In genomic region chr15:42490246-42490742, GRCh38 we compare ENCODE assay signal across 8 cellular contexts. TPM values are rescaled to one million over a fixed set of nuclear protein-coding genes. Genes with fewer than 3 reads are reported as not detected.
DNase-seq lines count a peak whose midpoint lies in the region; ATAC-seq and TF ChIP-seq lines count a peak whose summit lies in the region.

No MANE protein-coding gene starts in this region.

- H3K27me3 ChIP-seq in cardiac muscle cell (no peaks in the 10 kb centered on the region), OCI-LY1 (ENCODE audit: insufficient read depth, low read length) (no peaks in the 10 kb centered on the region)

- peak overlapping the region; percentile 96 for H3K4me2 ChIP-seq in OCI-LY1 (ENCODE audit: low read length)

- H4K20me1 ChIP-seq in OCI-LY1 (ENCODE audit: insufficient read depth, low read length) = no peaks in the 10 kb centered on the region

- H3K4me3 ChIP-seq in cardiac muscle cell (peak overlapping the region; percentile 66), OCI-LY1 (ENCODE audit: low read depth, low read length, poor library complexity, severe bottlenecking) (peak overlapping the region; percentile 82), coronary artery (peak overlapping the region; percentile 99), mucosa of descending colon (peak overlapping the region; percentile 92)

- H3K9me3 ChIP-seq in cardiac muscle cell (ENCODE audit: low read depth) (no peaks in the 10 kb centered on the region), OCI-LY1 (ENCODE audit: low read length) (no peaks in the 10 kb centered on the region), mucosa of descending colon (no peaks in the 10 kb centered on the region)

- H3K36me3 ChIP-seq in cardiac muscle cell (no peaks in the 10 kb centered on the region), OCI-LY1 (ENCODE audit: insufficient read depth, low read length) (peaks cover 2% of the 10 kb centered on the region; the same call in 1 of the 2 replicates), mucosa of descending colon (ENCODE audit: low read depth) (no peaks in the 10 kb centered on the region)

- peak overlapping the region; percentile 97 for H3K9ac ChIP-seq in OCI-LY1 (ENCODE audit: low read length)

- no peak for TF ChIP-seq CTCF in cardiac muscle cell (IDR thresholded peaks at IDR 0.05; ENCODE audit: low read depth, low read length)
- no peak for TF ChIP-seq CTCF in OCI-LY1 (IDR thresholded peaks at IDR 0.05; ENCODE audit: low read length)
- no peak for TF ChIP-seq CTCF in coronary artery (IDR thresholded peaks at IDR 0.05)
- TF ChIP-seq CTCF in mucosa of descending colon (IDR thresholded peaks at IDR 0.05) = no peak

- H3K27ac ChIP-seq in cardiac muscle cell (peak overlapping the region; percentile 93), OCI-LY1 (ENCODE audit: low read depth, low read length, poor library complexity, severe bottlenecking) (peak overlapping the region; percentile 87), coronary artery (peak overlapping the region; percentile 90 to 96)

- H3F3A ChIP-seq in OCI-LY1 (ENCODE audit: insufficient read depth, low read length) = no peaks in the 10 kb centered on the region

- H2AFZ ChIP-seq in OCI-LY1 (ENCODE audit: low read length) = 0 out of 2 replicates have a peak overlapping the region, but pooled peaks have one; percentile 0

- intact Hi-C loops in left cardiac atrium (cut with DNase I) (no loop called here), mucosa of descending colon (cut with DNase I, micrococcal nuclease) (no loop called here)

- no peak for DNase-seq in cardiac muscle cell (ENCODE audit: low read depth in 1 of 2, low spot score in 1 of 2)
- no peak for DNase-seq in left cardiac atrium
- DNase-seq in coronary artery (ENCODE audit: low spot score) = no peak
- no peak for DNase-seq in mucosa of descending colon
- no peak for DNase-seq in NCI-H524 treated with DMSO at 0.1 percent for 48 hours (lab: John Stamatoyannopoulos, UW)
- no peak for DNase-seq in stimulated activated naive CD4-positive, alpha-beta T cell treated with Interleukin-2 at 50 U/mL for 16 hours (lab: John Stamatoyannopoulos, UW)
- no peak for DNase-seq in activated gamma-delta T cell (lab: John Stamatoyannopoulos, UW)

- H3K4me1 ChIP-seq in cardiac muscle cell (ENCODE audit: low read depth) (peaks cover 4% of the 10 kb centered on the region), OCI-LY1 (ENCODE audit: insufficient read depth, low read length, severe bottlenecking) (peaks cover 60% of the 10 kb centered on the region), mucosa of descending colon (ENCODE audit: low read depth) (peaks cover 16% of the 10 kb centered on the region)

- ATAC-seq in left cardiac atrium = no peak
- peak; percentile 3 for ATAC-seq in mucosa of descending colon

- H3K79me2 ChIP-seq in OCI-LY1 (ENCODE audit: insufficient read depth, low read length) = peaks cover 51% of the 10 kb centered on the region

- no peaks in the 10 kb centered on the region for H3K9me2 ChIP-seq in OCI-LY1 (ENCODE audit: low read depth, low read length)

RNA-seq across cellular contexts. Expression of gene ZNF106, which starts 0.6 kb away (rescaled TPM):
- total RNA-seq in cardiac muscle cell (19.8 and 32.3 TPM in 2 replicates), left cardiac atrium (100 to 1,000 TPM; 379 to 380 TPM), mucosa of descending colon (10 to 100 TPM; 40.0 to 94.9 (median 45.8) TPM)
- polyA plus RNA-seq in cardiac muscle cell = 29.5 and 39.2 TPM in 2 replicates

RNA-seq across cellular contexts. Expression of gene SNAP23, which starts 5.1 kb away (rescaled TPM):
- total RNA-seq in cardiac muscle cell = 13.3 and 30.2 TPM in 2 replicates
- polyA plus RNA-seq in cardiac muscle cell = 17.8 and 31.2 TPM in 2 replicates
- 10 to 100 TPM; 32.0 to 35.0 TPM for total RNA-seq in left cardiac atrium
- total RNA-seq in mucosa of descending colon = 10 to 100 TPM; 65.3 to 97.9 (median 90.3) TPM

RNA-seq across cellular contexts. Expression of gene LRRC57, which starts 58.3 kb away (rescaled TPM):
- total RNA-seq in cardiac muscle cell (7.5 and 20.3 TPM in 2 replicates), left cardiac atrium (10 to 100 TPM; 13.8 to 15.6 TPM), mucosa of descending colon (10 to 100 TPM; 24.1 to 30.9 (median 26.6) TPM)
- 10.7 and 18.0 TPM in 2 replicates for polyA plus RNA-seq in cardiac muscle cell

RNA-seq across cellular contexts. Expression of gene HAUS2, which starts 58.3 kb away (rescaled TPM):
- total RNA-seq in cardiac muscle cell = 19.1 and 26.9 TPM in 2 replicates
- polyA plus RNA-seq in cardiac muscle cell = 12.1 and 16.6 TPM in 2 replicates
- 10 to 100 TPM; 11.7 to 14.9 TPM for total RNA-seq in left cardiac atrium
- total RNA-seq in mucosa of descending colon = 10 to 100 TPM; 11.7 to 16.5 (median 13.4) TPM
